In genomic region chr1:246639732-246640131, GRCh38 we compare ENCODE assay signal across 24 cellular contexts.
A peak's percentile ranks its signal among the peaks of the same experiment; 100 is the strongest.
DNase-seq lines count a peak whose midpoint lies in the region; ATAC-seq and TF ChIP-seq lines count a peak whose summit lies in the region.
"Had no signal": no experiment of that assay in that cellular context is flagged by ENCODE, and none has a peak within 500 bp of the region (broad histone marks: within the 10 kb centered on the region; RNA-seq: fewer than 3 reads in every experiment).

No MANE protein-coding gene starts in this region.

- H3K27ac Mint-ChIP-seq in activated naive CD4-positive, alpha-beta T cell treated with anti-CD3 and anti-CD28 coated beads, Interleukin-2, amount 50 U/mL, for 24 hours: peak overlapping the region; percentile 61
- no peak overlapping the region for H3K27ac Mint-ChIP-seq in activated naive CD4-positive, alpha-beta T cell treated with anti-CD3 and anti-CD28 coated beads for 36 hours
- H3K27ac Mint-ChIP-seq: T-helper 1 cell treated with Interleukin-12 subunit alpha and Interleukin-12 subunit beta and Interleukin-4 antibody, amounts not matched to agents 30 μg/mL and 1 μg/mL, for 36 hours had no signal

- H3K27ac ChIP-seq in angular gyrus (ENCODE audit: low read depth, low read length) (peak overlapping the region; percentile 11), sigmoid colon (peak overlapping the region; percentile 25 to 68 (median 37))
- H3K27ac ChIP-seq: cardiac muscle cell, epithelial cell of prostate, PC-9, SJSA1, thoracic aorta had no signal

- CTCF ChIA-PET in activated naive CD4-positive, alpha-beta T cell treated with anti-CD3 and anti-CD28 coated beads for 36 hours (lab: Charles Lee): no interaction called here

- no peak for DNase-seq in activated naive CD4-positive, alpha-beta T cell treated with anti-CD3 and anti-CD28 coated beads for 36 hours
- DNase-seq in MV-4-11 (lab: John Stamatoyannopoulos, UW) (peak; percentile 14), sigmoid colon (no peak)
- DNase-seq: ACHN; activated CD4-positive, alpha-beta T cell treated with anti-CD3 and anti-CD28 coated beads for 1 hour; activated CD8-positive, alpha-beta memory T cell treated with anti-CD3 and anti-CD28 coated beads, Interleukin-2, amount 50 U/mL, for 4 hours; activated gamma-delta T cell; amniotic stem cell; DMS53; mesendoderm; naive B cell; NCI-H187 treated with DMSO at 0.1 percent for 48 hours; NCI-H226; PC-9 had no signal

- 79 to 85% methylated on average over 9 of the region's 9 CpGs for WGBS in sigmoid colon, 2 donors

- H3K36me3 ChIP-seq in sigmoid colon: peaks cover 0 to 11% (median 4%) of the 10 kb centered on the region in 4 donors

- H3K9me3 Mint-ChIP-seq in activated naive CD4-positive, alpha-beta T cell treated with anti-CD3 and anti-CD28 coated beads, Interleukin-2, amount 50 U/mL, for 24 hours: no peaks in the 10 kb centered on the region
- H3K9me3 Mint-ChIP-seq in activated naive CD4-positive, alpha-beta T cell treated with anti-CD3 and anti-CD28 coated beads for 36 hours: peaks cover 1% of the 10 kb centered on the region

- ATAC-seq in HG03097 (IDR thresholded peaks at IDR 0.05; ENCODE audit: low FRiP score, unreplicated experiment) (no peak), HG03460 (IDR thresholded peaks at IDR 0.05; ENCODE audit: unreplicated experiment) (no peak), HG03432 (IDR thresholded peaks at IDR 0.05; ENCODE audit: unreplicated experiment) (no peak)

- no peak for TF ChIP-seq EP300 in sigmoid colon (IDR thresholded peaks at IDR 0.05)

- no peak for TF ChIP-seq CTCF in sigmoid colon (IDR thresholded peaks at IDR 0.05)

- peaks cover 18% of the 10 kb centered on the region for H3K36me3 Mint-ChIP-seq in activated naive CD4-positive, alpha-beta T cell treated with anti-CD3 and anti-CD28 coated beads, Interleukin-2, amount 50 U/mL, for 24 hours
- peaks cover 14% of the 10 kb centered on the region for H3K36me3 Mint-ChIP-seq in activated naive CD4-positive, alpha-beta T cell treated with anti-CD3 and anti-CD28 coated beads for 36 hours (ENCODE audit: low read depth)

- H3K4me1 Mint-ChIP-seq in activated naive CD4-positive, alpha-beta T cell treated with anti-CD3 and anti-CD28 coated beads, Interleukin-2, amount 50 U/mL, for 24 hours: peaks cover 6% of the 10 kb centered on the region
- H3K4me1 Mint-ChIP-seq in activated naive CD4-positive, alpha-beta T cell treated with anti-CD3 and anti-CD28 coated beads for 36 hours (ENCODE audit: low read depth): peaks cover 2% of the 10 kb centered on the region

- TF ChIP-seq POLR2A in sigmoid colon (IDR thresholded peaks at IDR 0.05): no peak

- no peak overlapping the region for H3K4me3 ChIP-seq in sigmoid colon
- H3K4me3 ChIP-seq: cardiac muscle cell, PC-9, SJSA1, thoracic aorta had no signal

- H3K4me3 Mint-ChIP-seq in activated naive CD4-positive, alpha-beta T cell treated with anti-CD3 and anti-CD28 coated beads, Interleukin-2, amount 50 U/mL, for 24 hours: no peak overlapping the region
- H3K4me3 Mint-ChIP-seq in activated naive CD4-positive, alpha-beta T cell treated with anti-CD3 and anti-CD28 coated beads for 36 hours: no peak overlapping the region
- H3K4me3 Mint-ChIP-seq: naive B cell; T-helper 1 cell treated with Interleukin-12 subunit alpha and Interleukin-12 subunit beta and Interleukin-4 antibody, amounts not matched to agents 30 μg/mL and 1 μg/mL, for 36 hours had no signal

- peaks cover 2 to 33% (median 23%) of the 10 kb centered on the region in 4 donors for H3K4me1 ChIP-seq in sigmoid colon
- H3K4me1 ChIP-seq: SJSA1 had no signal

- intact Hi-C loops in activated naive CD4-positive, alpha-beta T cell treated with anti-CD3 and anti-CD28 coated beads for 36 hours (cut with micrococcal nuclease): no loop called here
- intact Hi-C loops in sigmoid colon (cut with DNase I): loop anchor here (5.0 kb wide), 1 partner anchor 132 kb away; the partner anchor contains the start of gene SMYD3

- H3K27me3 ChIP-seq in sigmoid colon: no peaks in the 10 kb centered on the region
- H3K27me3 ChIP-seq: cardiac muscle cell, SJSA1 had no signal

- H3K27me3 Mint-ChIP-seq in activated naive CD4-positive, alpha-beta T cell treated with anti-CD3 and anti-CD28 coated beads, Interleukin-2, amount 50 U/mL, for 24 hours: no peaks in the 10 kb centered on the region
- H3K27me3 Mint-ChIP-seq in activated naive CD4-positive, alpha-beta T cell treated with anti-CD3 and anti-CD28 coated beads for 36 hours (ENCODE audit: low read depth): no peaks in the 10 kb centered on the region
- H3K27me3 Mint-ChIP-seq: naive B cell had no signal

- no peaks in the 10 kb centered on the region for H3K9me3 ChIP-seq in sigmoid colon
- H3K9me3 ChIP-seq: SJSA1, thoracic aorta had no signal
